7 cellular contexts compared by ENCODE assay signal in the genomic region with DNA sequence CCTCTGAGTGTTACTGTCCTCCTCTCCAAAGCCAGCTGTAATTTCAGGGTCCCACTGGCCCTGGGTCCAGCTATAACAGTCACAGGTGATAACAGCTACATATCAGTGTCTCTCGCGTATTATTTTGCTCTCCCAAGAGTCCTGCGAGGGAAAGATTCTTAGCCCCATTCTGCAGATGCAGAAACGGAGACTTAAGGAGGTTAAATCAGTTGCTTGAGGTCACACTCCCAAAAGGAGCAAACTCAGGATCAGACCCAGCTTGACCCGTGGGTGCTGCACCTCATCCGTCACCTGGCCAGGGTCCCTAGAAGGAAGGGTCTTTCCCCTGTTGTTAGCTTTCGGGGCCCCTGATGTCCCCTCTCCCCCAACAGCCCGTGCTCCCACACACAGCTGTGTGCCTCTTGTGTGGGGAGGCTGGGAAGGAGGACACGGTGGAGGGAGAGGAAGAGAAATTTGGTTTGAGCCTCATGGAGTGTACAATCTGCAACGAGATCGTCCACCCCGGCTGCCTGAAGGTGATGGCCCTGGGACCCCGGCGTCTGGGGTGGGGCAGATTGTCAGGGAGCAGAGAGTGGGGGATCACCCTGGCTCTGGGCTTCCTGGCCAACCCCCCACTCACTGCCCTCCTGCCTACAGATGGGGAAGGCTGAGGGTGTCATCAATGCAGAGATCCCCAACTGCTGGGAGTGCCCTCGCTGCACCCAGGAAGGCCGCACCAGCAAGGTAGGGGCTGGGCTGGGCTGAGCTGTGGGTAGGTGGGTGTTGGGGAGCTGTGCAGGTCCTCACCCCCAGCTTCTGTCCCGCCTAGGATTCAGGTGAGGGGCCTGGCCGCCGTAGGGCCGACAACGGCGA. TPM values are rescaled to one million over a fixed set of nuclear protein-coding genes. Genes with fewer than 3 reads are reported as not detected.
DNase-seq lines count a peak whose midpoint lies in the region; ATAC-seq and TF ChIP-seq lines count a peak whose summit lies in the region.
"Had no signal": no experiment of that assay in that cellular context is flagged by ENCODE, and none has a peak within 500 bp of the region (broad histone marks: within the 10 kb centered on the region; RNA-seq: fewer than 3 reads in every experiment).

No MANE protein-coding gene starts in this region.

- intact Hi-C loops in left ventricle myocardium inferior (cut with micrococcal nuclease) (no loop called here), left ventricle myocardium superior (cut with micrococcal nuclease) (no loop called here), testis (cut with DNase I; ENCODE audit: low total_unique reads) (no loop called here)

- H3K9me3 ChIP-seq in left ventricle myocardium inferior (replicated peaks) (no peaks in the 10 kb centered on the region), gastroesophageal sphincter (no peaks in the 10 kb centered on the region), testis (no peaks in the 10 kb centered on the region)
- H3K9me3 ChIP-seq: tibial artery had no signal

- DNase-seq in left ventricle myocardium inferior (no peak), left ventricle myocardium superior (no peak), testis (no peak)
- DNase-seq in stimulated activated naive CD4-positive, alpha-beta T cell treated with Interleukin-2 at 50 U/mL for 16 hours (lab: John Stamatoyannopoulos, UW): no peak
- DNase-seq: tibial artery had no signal

- H3K4me1 ChIP-seq in left ventricle myocardium inferior (peaks cover 35% of the 10 kb centered on the region), gastroesophageal sphincter (peaks cover 0 to 35% (median 7%) of the 10 kb centered on the region in 3 donors), testis (peaks cover 19% of the 10 kb centered on the region)

- H3K36me3 ChIP-seq in left ventricle myocardium inferior (peaks cover 20% of the 10 kb centered on the region), gastroesophageal sphincter (peaks cover 0 to 61% of the 10 kb centered on the region in 2 donors), testis (ENCODE audit: low read depth, missing control alignments) (no peaks in the 10 kb centered on the region)

- H3K4me3 ChIP-seq in left ventricle myocardium inferior (no peak overlapping the region), gastroesophageal sphincter (no peak overlapping the region), testis (peak overlapping the region in 1 of 2 donors; percentile 44)
- H3K4me3 ChIP-seq: tibial artery had no signal

- ATAC-seq in left ventricle myocardium superior: no peak
- no peak for ATAC-seq in gastroesophageal sphincter
- ATAC-seq in GM21737 (IDR thresholded peaks at IDR 0.05; ENCODE audit: unreplicated experiment): no peak

- no CpG with 5 or more reads among the region's 22 CpGs for WGBS in gastroesophageal sphincter (ENCODE audit: low coverage in 1 of 2), 2 donors
- 55 to 71% methylated on average over 9 to 22 of the region's 22 CpGs for WGBS in testis, 2 donors

- no peaks in the 10 kb centered on the region for H3K27me3 ChIP-seq in left ventricle myocardium inferior (ENCODE audit: low read depth)
- H3K27me3 ChIP-seq in gastroesophageal sphincter: no peaks in the 10 kb centered on the region
- H3K27me3 ChIP-seq in testis: no peaks in the 10 kb centered on the region
- H3K27me3 ChIP-seq: tibial artery had no signal

- no peak for TF ChIP-seq EP300 in gastroesophageal sphincter (IDR thresholded peaks at IDR 0.05)

- no peak for TF ChIP-seq CTCF in left ventricle myocardium inferior (IDR thresholded peaks at IDR 0.05; ENCODE audit: borderline replicate concordance)
- TF ChIP-seq CTCF in gastroesophageal sphincter (IDR thresholded peaks at IDR 0.05): no peak
- no peak for TF ChIP-seq CTCF in testis (IDR thresholded peaks at IDR 0.05)

- TF ChIP-seq POLR2A in gastroesophageal sphincter (IDR thresholded peaks at IDR 0.05) (no peak), testis (IDR thresholded peaks at IDR 0.05) (no peak)

- peak overlapping the region; percentile 14 for H3K27ac ChIP-seq in left ventricle myocardium inferior (replicated peaks)
- peak overlapping the region in 3 of 4 donors; percentile 42 to 61 (median 54) for H3K27ac ChIP-seq in gastroesophageal sphincter
- H3K27ac ChIP-seq in testis: peak overlapping the region; percentile 38 to 68

RNA-seq across cellular contexts. Expression of a gene that starts 3.8 kb away (rescaled TPM):
- total RNA-seq in left ventricle myocardium inferior: 6.3 TPM
- 5.7 TPM for total RNA-seq in left ventricle myocardium superior
- 10 to 100 TPM in 3 of 4 donors, 1 to 10 TPM in 1; 10.0 to 23.5 (median 11.9) TPM for total RNA-seq in gastroesophageal sphincter
- 100 to 1,000 TPM; 142 to 149 TPM for total RNA-seq in testis
- polyA plus RNA-seq in testis (ENCODE audit: insufficient read depth, low read depth, low replicate concordance): 47.0 TPM

RNA-seq across cellular contexts. Expression of a gene that starts 21.7 kb away (rescaled TPM):
- 12.2 TPM for total RNA-seq in left ventricle myocardium inferior
- 10.8 TPM for total RNA-seq in left ventricle myocardium superior
- total RNA-seq in gastroesophageal sphincter: 10 to 100 TPM; 23.7 to 51.5 (median 40.0) TPM
- 10 to 100 TPM; 68.6 to 75.0 TPM for total RNA-seq in testis
- polyA plus RNA-seq in testis (ENCODE audit: insufficient read depth, low read depth, low replicate concordance): 29.1 TPM

RNA-seq across cellular contexts. Expression of a gene that starts 30.4 kb away (rescaled TPM):
- 7.4 TPM for total RNA-seq in left ventricle myocardium inferior
- total RNA-seq in left ventricle myocardium superior: 11.0 TPM
- total RNA-seq in gastroesophageal sphincter: 10 to 100 TPM in 2 of 4 donors, 1 to 10 TPM in 2; 5.5 to 12.9 (median 10.1) TPM
- total RNA-seq in testis: 10 to 100 TPM; 45.7 to 45.8 TPM
- 41.4 TPM for polyA plus RNA-seq in testis (ENCODE audit: insufficient read depth, low read depth, low replicate concordance)

RNA-seq across cellular contexts. Expression of a gene that starts 30.7 kb away (rescaled TPM):
- total RNA-seq in left ventricle myocardium inferior (9.6 TPM), left ventricle myocardium superior (7.5 TPM), gastroesophageal sphincter (10 to 100 TPM in 1 of 4 donors, 1 to 10 TPM in 3; 5.1 to 14.6 (median 6.2) TPM), testis (1 to 10 TPM; 5.9 to 9.0 TPM)
- 5.6 TPM for polyA plus RNA-seq in testis (ENCODE audit: insufficient read depth, low read depth, low replicate concordance)

RNA-seq across cellular contexts. Expression of a gene that starts 33.3 kb away (rescaled TPM):
- total RNA-seq in left ventricle myocardium inferior (25.2 TPM), left ventricle myocardium superior (29.6 TPM), gastroesophageal sphincter (10 to 100 TPM; 39.2 to 48.7 (median 42.0) TPM), testis (10 to 100 TPM; 49.6 to 57.4 TPM)
- polyA plus RNA-seq in testis (ENCODE audit: insufficient read depth, low read depth, low replicate concordance): 40.2 TPM

Comparison
In these comparisons a context has a peak if more than half of its experiments do, and no peak if none do; other contexts are left out.
1. RNA of a gene that starts 3.8 kb away (total RNA-seq): 142 to 149 TPM in testis; 10.0 to 23.5 TPM in gastroesophageal sphincter, 6.3 TPM in left ventricle myocardium inferior (single experiment) and 5.7 TPM in left ventricle myocardium superior (single experiment); every median in the first group is over 4 times any median in the second.
2. Peak in every context shown above with its lines, with median percentiles within 50 percentile points of each other: H3K27ac ChIP-seq.